Comparison of ENCODE assay signal across 2 cellular contexts in the genomic region with DNA sequence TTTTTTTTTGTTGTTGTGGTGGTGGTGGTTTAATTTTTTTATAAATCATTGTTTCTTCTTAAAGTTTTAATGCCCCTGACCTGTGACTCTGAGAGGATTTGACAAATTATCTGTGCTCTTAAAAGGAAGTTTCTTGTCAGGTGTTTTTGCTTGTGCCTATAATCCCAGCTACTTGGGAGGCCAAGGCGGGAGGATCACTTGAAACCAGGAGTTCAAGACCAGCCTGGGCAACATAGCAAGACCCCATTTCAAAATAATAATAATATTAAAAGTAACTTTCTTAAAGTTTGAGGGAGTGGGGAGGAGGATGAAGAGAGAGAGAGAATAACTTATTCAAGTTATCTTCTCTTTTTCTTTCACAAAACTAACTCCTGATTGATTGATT.
TF ChIP-seq lines count a peak whose summit lies in the region.

No MANE protein-coding gene starts in this region.

TF ChIP-seq in SK-N-SH, 30 proteins besides CTCF, POLR2A, EP300 and RAD21:
- TF ChIP-seq TAF1 (IDR thresholded peaks at IDR 0.05; ENCODE audit: borderline replicate concordance, low read depth, low read length) = no peak
- no peak for TF ChIP-seq GABPA (IDR thresholded peaks at IDR 0.05; ENCODE audit: low read depth)
- no peak for TF ChIP-seq NRF1 (IDR thresholded peaks at IDR 0.05; ENCODE audit: low read depth, low read length)
- TF ChIP-seq ELF1 (IDR thresholded peaks at IDR 0.05) = no peak
- no peak for TF ChIP-seq CHD2 (IDR thresholded peaks at IDR 0.05; ENCODE audit: low read length, partially characterized antibody)
- no peak for TF ChIP-seq MXI1 (IDR thresholded peaks at IDR 0.05; ENCODE audit: low read depth, low read length)
- TF ChIP-seq TCF12 (IDR thresholded peaks at IDR 0.05) = no peak
- TF ChIP-seq TEAD4 (IDR thresholded peaks at IDR 0.05; ENCODE audit: borderline replicate concordance, insufficient read depth) = no peak
- TF ChIP-seq PBX3 (IDR thresholded peaks at IDR 0.05) = no peak
- TF ChIP-seq JUND (IDR thresholded peaks at IDR 0.05) = no peak
- no peak for TF ChIP-seq NFIC (IDR thresholded peaks at IDR 0.05; ENCODE audit: borderline replicate concordance)
- no peak for TF ChIP-seq RFX5 (IDR thresholded peaks at IDR 0.05; ENCODE audit: low read length)
- TF ChIP-seq MEF2A (IDR thresholded peaks at IDR 0.05; ENCODE audit: borderline replicate concordance, low read depth) = no peak
- TF ChIP-seq, protein P1, sequence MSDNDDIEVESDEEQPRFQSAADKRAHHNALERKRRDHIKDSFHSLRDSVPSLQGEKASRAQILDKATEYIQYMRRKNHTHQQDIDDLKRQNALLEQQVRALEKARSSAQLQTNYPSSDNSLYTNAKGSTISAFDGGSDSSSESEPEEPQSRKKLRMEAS (IDR thresholded peaks at IDR 0.05; ENCODE audit: low read depth) = no peak
- TF ChIP-seq, protein P2, sequence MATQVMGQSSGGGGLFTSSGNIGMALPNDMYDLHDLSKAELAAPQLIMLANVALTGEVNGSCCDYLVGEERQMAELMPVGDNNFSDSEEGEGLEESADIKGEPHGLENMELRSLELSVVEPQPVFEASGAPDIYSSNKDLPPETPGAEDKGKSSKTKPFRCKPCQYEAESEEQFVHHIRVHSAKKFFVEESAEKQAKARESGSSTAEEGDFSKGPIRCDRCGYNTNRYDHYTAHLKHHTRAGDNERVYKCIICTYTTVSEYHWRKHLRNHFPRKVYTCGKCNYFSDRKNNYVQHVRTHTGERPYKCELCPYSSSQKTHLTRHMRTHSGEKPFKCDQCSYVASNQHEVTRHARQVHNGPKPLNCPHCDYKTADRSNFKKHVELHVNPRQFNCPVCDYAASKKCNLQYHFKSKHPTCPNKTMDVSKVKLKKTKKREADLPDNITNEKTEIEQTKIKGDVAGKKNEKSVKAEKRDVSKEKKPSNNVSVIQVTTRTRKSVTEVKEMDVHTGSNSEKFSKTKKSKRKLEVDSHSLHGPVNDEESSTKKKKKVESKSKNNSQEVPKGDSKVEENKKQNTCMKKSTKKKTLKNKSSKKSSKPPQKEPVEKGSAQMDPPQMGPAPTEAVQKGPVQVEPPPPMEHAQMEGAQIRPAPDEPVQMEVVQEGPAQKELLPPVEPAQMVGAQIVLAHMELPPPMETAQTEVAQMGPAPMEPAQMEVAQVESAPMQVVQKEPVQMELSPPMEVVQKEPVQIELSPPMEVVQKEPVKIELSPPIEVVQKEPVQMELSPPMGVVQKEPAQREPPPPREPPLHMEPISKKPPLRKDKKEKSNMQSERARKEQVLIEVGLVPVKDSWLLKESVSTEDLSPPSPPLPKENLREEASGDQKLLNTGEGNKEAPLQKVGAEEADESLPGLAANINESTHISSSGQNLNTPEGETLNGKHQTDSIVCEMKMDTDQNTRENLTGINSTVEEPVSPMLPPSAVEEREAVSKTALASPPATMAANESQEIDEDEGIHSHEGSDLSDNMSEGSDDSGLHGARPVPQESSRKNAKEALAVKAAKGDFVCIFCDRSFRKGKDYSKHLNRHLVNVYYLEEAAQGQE (IDR thresholded peaks at IDR 0.05; ENCODE audit: low read depth, low read length) = no peak
- TF ChIP-seq, protein P3, sequence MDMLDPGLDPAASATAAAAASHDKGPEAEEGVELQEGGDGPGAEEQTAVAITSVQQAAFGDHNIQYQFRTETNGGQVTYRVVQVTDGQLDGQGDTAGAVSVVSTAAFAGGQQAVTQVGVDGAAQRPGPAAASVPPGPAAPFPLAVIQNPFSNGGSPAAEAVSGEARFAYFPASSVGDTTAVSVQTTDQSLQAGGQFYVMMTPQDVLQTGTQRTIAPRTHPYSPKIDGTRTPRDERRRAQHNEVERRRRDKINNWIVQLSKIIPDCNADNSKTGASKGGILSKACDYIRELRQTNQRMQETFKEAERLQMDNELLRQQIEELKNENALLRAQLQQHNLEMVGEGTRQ (IDR thresholded peaks at IDR 0.05; ENCODE audit: borderline replicate concordance, low read depth, low read length) = no peak

TF ChIP-seq in SK-N-SH treated with all-trans-retinoic acid at 6 μM for 48 hours, 23 proteins besides CTCF, POLR2A, EP300 and RAD21:
- no peak for TF ChIP-seq BACH2 (CRISPR knock-in tag; IDR thresholded peaks at IDR 0.05; ENCODE audit: borderline replicate concordance)
- TF ChIP-seq ARNTL (CRISPR knock-in tag; IDR thresholded peaks at IDR 0.05; ENCODE audit: borderline replicate concordance, low read depth) = no peak
- no peak for TF ChIP-seq CREB5 (CRISPR knock-in tag; IDR thresholded peaks at IDR 0.05; ENCODE audit: low read depth)
- TF ChIP-seq PPARA (CRISPR knock-in tag; IDR thresholded peaks at IDR 0.05; ENCODE audit: borderline replicate concordance) = no peak
- no peak for TF ChIP-seq ZFP3 (CRISPR knock-in tag; IDR thresholded peaks at IDR 0.05)
- TF ChIP-seq, protein P4, sequence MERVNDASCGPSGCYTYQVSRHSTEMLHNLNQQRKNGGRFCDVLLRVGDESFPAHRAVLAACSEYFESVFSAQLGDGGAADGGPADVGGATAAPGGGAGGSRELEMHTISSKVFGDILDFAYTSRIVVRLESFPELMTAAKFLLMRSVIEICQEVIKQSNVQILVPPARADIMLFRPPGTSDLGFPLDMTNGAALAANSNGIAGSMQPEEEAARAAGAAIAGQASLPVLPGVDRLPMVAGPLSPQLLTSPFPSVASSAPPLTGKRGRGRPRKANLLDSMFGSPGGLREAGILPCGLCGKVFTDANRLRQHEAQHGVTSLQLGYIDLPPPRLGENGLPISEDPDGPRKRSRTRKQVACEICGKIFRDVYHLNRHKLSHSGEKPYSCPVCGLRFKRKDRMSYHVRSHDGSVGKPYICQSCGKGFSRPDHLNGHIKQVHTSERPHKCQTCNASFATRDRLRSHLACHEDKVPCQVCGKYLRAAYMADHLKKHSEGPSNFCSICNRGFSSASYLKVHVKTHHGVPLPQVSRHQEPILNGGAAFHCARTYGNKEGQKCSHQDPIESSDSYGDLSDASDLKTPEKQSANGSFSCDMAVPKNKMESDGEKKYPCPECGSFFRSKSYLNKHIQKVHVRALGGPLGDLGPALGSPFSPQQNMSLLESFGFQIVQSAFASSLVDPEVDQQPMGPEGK (CRISPR knock-in tag; IDR thresholded peaks at IDR 0.05; ENCODE audit: borderline replicate concordance) = no peak
- no peak for TF ChIP-seq ZNF70 (CRISPR knock-in tag; IDR thresholded peaks at IDR 0.05)
- no peak for TF ChIP-seq ZFP30 (CRISPR knock-in tag; IDR thresholded peaks at IDR 0.05)
- TF ChIP-seq GLIS3 (CRISPR knock-in tag; IDR thresholded peaks at IDR 0.05) = no peak
- TF ChIP-seq CSDC2 (CRISPR knock-in tag; IDR thresholded peaks at IDR 0.05) = no peak
- TF ChIP-seq RARB (CRISPR knock-in tag; IDR thresholded peaks at IDR 0.05) = no peak
- no peak for TF ChIP-seq CSRNP3 (CRISPR knock-in tag; IDR thresholded peaks at IDR 0.05)
- TF ChIP-seq, protein P5, sequence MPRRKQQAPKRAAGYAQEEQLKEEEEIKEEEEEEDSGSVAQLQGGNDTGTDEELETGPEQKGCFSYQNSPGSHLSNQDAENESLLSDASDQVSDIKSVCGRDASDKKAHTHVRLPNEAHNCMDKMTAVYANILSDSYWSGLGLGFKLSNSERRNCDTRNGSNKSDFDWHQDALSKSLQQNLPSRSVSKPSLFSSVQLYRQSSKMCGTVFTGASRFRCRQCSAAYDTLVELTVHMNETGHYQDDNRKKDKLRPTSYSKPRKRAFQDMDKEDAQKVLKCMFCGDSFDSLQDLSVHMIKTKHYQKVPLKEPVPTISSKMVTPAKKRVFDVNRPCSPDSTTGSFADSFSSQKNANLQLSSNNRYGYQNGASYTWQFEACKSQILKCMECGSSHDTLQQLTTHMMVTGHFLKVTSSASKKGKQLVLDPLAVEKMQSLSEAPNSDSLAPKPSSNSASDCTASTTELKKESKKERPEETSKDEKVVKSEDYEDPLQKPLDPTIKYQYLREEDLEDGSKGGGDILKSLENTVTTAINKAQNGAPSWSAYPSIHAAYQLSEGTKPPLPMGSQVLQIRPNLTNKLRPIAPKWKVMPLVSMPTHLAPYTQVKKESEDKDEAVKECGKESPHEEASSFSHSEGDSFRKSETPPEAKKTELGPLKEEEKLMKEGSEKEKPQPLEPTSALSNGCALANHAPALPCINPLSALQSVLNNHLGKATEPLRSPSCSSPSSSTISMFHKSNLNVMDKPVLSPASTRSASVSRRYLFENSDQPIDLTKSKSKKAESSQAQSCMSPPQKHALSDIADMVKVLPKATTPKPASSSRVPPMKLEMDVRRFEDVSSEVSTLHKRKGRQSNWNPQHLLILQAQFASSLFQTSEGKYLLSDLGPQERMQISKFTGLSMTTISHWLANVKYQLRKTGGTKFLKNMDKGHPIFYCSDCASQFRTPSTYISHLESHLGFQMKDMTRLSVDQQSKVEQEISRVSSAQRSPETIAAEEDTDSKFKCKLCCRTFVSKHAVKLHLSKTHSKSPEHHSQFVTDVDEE (CRISPR knock-in tag; IDR thresholded peaks at IDR 0.05) = no peak
- TF ChIP-seq ESRRG (CRISPR knock-in tag; IDR thresholded peaks at IDR 0.05) = no peak
- no peak for TF ChIP-seq ZNF565 (CRISPR knock-in tag; conservative IDR thresholded peaks at IDR 0.05; ENCODE audit: low read depth)
- TF ChIP-seq TCF4 (CRISPR knock-in tag; IDR thresholded peaks at IDR 0.05; ENCODE audit: borderline replicate concordance) = no peak
- TF ChIP-seq ZNF8 (CRISPR knock-in tag; IDR thresholded peaks at IDR 0.05) = no peak
TF ChIP-seq in SK-N-SH treated with all-trans-retinoic acid at 6 μM for 48 hours: peak in this region for 0.
